ENCODE assay signal across 8 cellular contexts in genomic region chr1:61080408-61081134, GRCh38. TPM values are rescaled to one million over a fixed set of nuclear protein-coding genes. Genes with fewer than 3 reads are reported as not detected.
DNase-seq lines count a peak whose midpoint lies in the region; ATAC-seq, FAIRE-seq and TF ChIP-seq lines count a peak whose summit lies in the region.

No MANE protein-coding gene starts in this region.

- H3K4me1 ChIP-seq in HepG2 (ENCODE audit: insufficient read depth, low read length) (peaks cover 44% of the 10 kb centered on the region), transverse colon (peaks cover 27 to 64% (median 50%) of the 10 kb centered on the region in 4 donors)

- intact Hi-C loops in activated naive CD4-positive, alpha-beta T cell treated with anti-CD3 and anti-CD28 coated beads for 36 hours (cut with micrococcal nuclease): loop anchor here (1.0 kb wide), 1 partner anchor 239 kb away; no protein-coding TSS in a partner anchor
- intact Hi-C loops in HepG2 (cut with micrococcal nuclease; ENCODE audit: unreplicated experiment): loop anchor here (10.0 kb wide), 1 partner anchor 104 kb away; no protein-coding TSS in a partner anchor
- intact Hi-C loops in transverse colon (cut with DNase I; ENCODE audit: low total_unique reads): no loop called here

- H3K9me3 Mint-ChIP-seq in activated naive CD4-positive, alpha-beta T cell treated with anti-CD3 and anti-CD28 coated beads for 36 hours: no peaks in the 10 kb centered on the region
- no peaks in the 10 kb centered on the region for H3K9me3 Mint-ChIP-seq in activated naive CD4-positive, alpha-beta T cell treated with anti-CD3 and anti-CD28 coated beads, Interleukin-2, amount 50 U/mL, for 72 hours
- no peaks in the 10 kb centered on the region for H3K9me3 Mint-ChIP-seq in activated naive CD8-positive, alpha-beta T cell treated with anti-CD3 and anti-CD28 coated beads, Interleukin-2, amount 50 U/mL, for 24 hours

- H3K4me3 ChIP-seq in HepG2 (replicated peaks in 1 of 3; ENCODE audit: insufficient read depth in 1 of 3, low read depth in 2 of 3, low read length in 3 of 3): peak overlapping the region; percentile 83 to 96 (median 95); a peak in 5 of 6 replicates
- H3K4me3 ChIP-seq in transverse colon: peak overlapping the region in 3 of 4 donors; percentile 1 to 92 (median 13)

- H3K9ac ChIP-seq in HepG2 (ENCODE audit: insufficient read depth, low read depth, low read length): peak overlapping the region; percentile 72; the same call in 1 of the 2 replicates

- BruUV-seq in HepG2 (replicated peaks; lab: Mats Ljungman, UMichigan): no TSS peak

- H3K4me3 Mint-ChIP-seq in activated naive CD4-positive, alpha-beta T cell treated with anti-CD3 and anti-CD28 coated beads for 36 hours: peak overlapping the region; percentile 17
- H3K4me3 Mint-ChIP-seq in activated naive CD8-positive, alpha-beta T cell treated with anti-CD3 and anti-CD28 coated beads, Interleukin-2, amount 50 U/mL, for 24 hours: peak overlapping the region; percentile 22

- no peak for FAIRE-seq in HepG2 (lab: Jason Lieb, UNC)

- TF ChIP-seq POLR2A in HepG2 (IDR thresholded peaks at IDR 0.05; ENCODE audit: insufficient read depth in 1 of 2, low read depth in 2 of 2, low read length in 2 of 2) (no peak), transverse colon (IDR thresholded peaks at IDR 0.05) (no peak)

- H3K4me1 Mint-ChIP-seq in activated naive CD4-positive, alpha-beta T cell treated with anti-CD3 and anti-CD28 coated beads for 36 hours (ENCODE audit: low read depth): peaks cover 46% of the 10 kb centered on the region
- H3K4me1 Mint-ChIP-seq in activated naive CD8-positive, alpha-beta T cell treated with anti-CD3 and anti-CD28 coated beads, Interleukin-2, amount 50 U/mL, for 24 hours: peaks cover 58% of the 10 kb centered on the region

- H3K27ac Mint-ChIP-seq in activated naive CD4-positive, alpha-beta T cell treated with anti-CD3 and anti-CD28 coated beads for 36 hours: no peak overlapping the region
- peak overlapping the region in 1 of 2 donors; percentile 40 for H3K27ac Mint-ChIP-seq in activated naive CD4-positive, alpha-beta T cell treated with anti-CD3 and anti-CD28 coated beads, Interleukin-2, amount 50 U/mL, for 72 hours
- no peak overlapping the region for H3K27ac Mint-ChIP-seq in activated naive CD8-positive, alpha-beta T cell treated with anti-CD3 and anti-CD28 coated beads, Interleukin-2, amount 50 U/mL, for 24 hours

- no peak for ATAC-seq in activated naive CD4-positive, alpha-beta T cell treated with anti-CD3 and anti-CD28 coated beads, Interleukin-2, amount 50 U/mL, for 72 hours
- ATAC-seq in activated naive CD8-positive, alpha-beta T cell treated with anti-CD3 and anti-CD28 coated beads, Interleukin-2, amount 50 U/mL, for 24 hours: no peak
- no peak for ATAC-seq in HepG2

- peaks cover 19% of the 10 kb centered on the region for H3K27me3 Mint-ChIP-seq in activated naive CD4-positive, alpha-beta T cell treated with anti-CD3 and anti-CD28 coated beads for 36 hours (ENCODE audit: low read depth)
- H3K27me3 Mint-ChIP-seq in activated naive CD8-positive, alpha-beta T cell treated with anti-CD3 and anti-CD28 coated beads, Interleukin-2, amount 50 U/mL, for 24 hours: peaks cover 33% of the 10 kb centered on the region

- CTCF ChIA-PET in activated naive CD4-positive, alpha-beta T cell treated with anti-CD3 and anti-CD28 coated beads for 36 hours (lab: Charles Lee): interaction anchor here (0.6 to 1.3 kb wide), 3 partner anchors 30 to 656 kb away, joined by 3 to 5 read pairs (median 4); no protein-coding TSS in a partner anchor
- CTCF ChIA-PET in HepG2 (lab: Yijun Ruan, JAX; ENCODE audit: low intra/inter-chr PET ratio, low total read pairs): no interaction called here

- H3K27me3 ChIP-seq in HepG2 (ENCODE audit: control insufficient read depth in 1 of 2, insufficient read depth in 2 of 2, low read length in 2 of 2) (no peaks in the 10 kb centered on the region; a peak in 1 of 5 replicates), transverse colon (no peaks in the 10 kb centered on the region)

- no peaks in the 10 kb centered on the region for H3K36me3 Mint-ChIP-seq in activated naive CD4-positive, alpha-beta T cell treated with anti-CD3 and anti-CD28 coated beads for 36 hours (ENCODE audit: low read depth)
- peaks cover 0 to 7% of the 10 kb centered on the region in 2 donors for H3K36me3 Mint-ChIP-seq in activated naive CD4-positive, alpha-beta T cell treated with anti-CD3 and anti-CD28 coated beads, Interleukin-2, amount 50 U/mL, for 72 hours
- no peaks in the 10 kb centered on the region for H3K36me3 Mint-ChIP-seq in activated naive CD8-positive, alpha-beta T cell treated with anti-CD3 and anti-CD28 coated beads, Interleukin-2, amount 50 U/mL, for 24 hours (ENCODE audit: low read depth)

- no peak for TF ChIP-seq RAD21 in HepG2 (CRISPR knock-in tag; IDR thresholded peaks at IDR 0.05)

- peaks cover 46% of the 10 kb centered on the region for H3K79me2 ChIP-seq in HepG2 (ENCODE audit: insufficient read depth, low read length)

- no peak for TF ChIP-seq EP300 in HepG2 (IDR thresholded peaks at IDR 0.05; ENCODE audit: low read depth in 2 of 2, low read length in 2 of 2)
- no peak for TF ChIP-seq EP300 in HepG2 (CRISPR knock-in tag; IDR thresholded peaks at IDR 0.05; ENCODE audit: borderline replicate concordance)
- TF ChIP-seq EP300 in transverse colon (IDR thresholded peaks at IDR 0.05; ENCODE audit: low read depth): no peak

- no peak for TF ChIP-seq CTCF in HepG2 (CRISPR knock-in tag; IDR thresholded peaks at IDR 0.05)
- no peak for TF ChIP-seq CTCF in transverse colon (IDR thresholded peaks at IDR 0.05)

- DNase-seq in activated naive CD4-positive, alpha-beta T cell treated with anti-CD3 and anti-CD28 coated beads for 36 hours: no peak
- no peak for DNase-seq in activated naive CD4-positive, alpha-beta T cell treated with anti-CD3 and anti-CD28 coated beads, Interleukin-2, amount 50 U/mL, for 72 hours (ENCODE audit: low spot score in 2 of 2)
- no peak for DNase-seq in activated naive CD8-positive, alpha-beta T cell treated with anti-CD3 and anti-CD28 coated beads, Interleukin-2, amount 50 U/mL, for 24 hours
- DNase-seq in HepG2 (ENCODE audit: low spot score): no peak
- no peak for DNase-seq in transverse colon
- no peak for DNase-seq in AG08395 (ENCODE audit: low spot score)
- DNase-seq in midbrain (lab: John Stamatoyannopoulos, UW): no peak
- no peak for DNase-seq in cortex of kidney (lab: John Stamatoyannopoulos, UW)

- 46% methylated on average over 7 of the region's 7 CpGs for WGBS in HepG2 (ENCODE audit: low lambda C conversion rate)
- 12 to 33% methylated on average over 3 to 7 of the region's 7 CpGs for WGBS in transverse colon (ENCODE audit: low coverage in 1 of 2), 2 donors

- peaks cover 12% of the 10 kb centered on the region; the same call in 1 of the 2 replicates for H4K20me1 ChIP-seq in HepG2 (ENCODE audit: insufficient read depth, low read length)

- peak overlapping the region; percentile 22 for H2AFZ ChIP-seq in HepG2 (ENCODE audit: low read length)

- POLR2A ChIA-PET in HepG2 (lab: Yijun Ruan, JAX): no interaction called here

- H3K36me3 ChIP-seq in HepG2 (replicated peaks in 1 of 2; ENCODE audit: control insufficient read depth in 1 of 2, insufficient read depth in 2 of 2, low read length in 2 of 2) (no peaks in the 10 kb centered on the region), transverse colon (no peaks in the 10 kb centered on the region)

- in situ Hi-C loops in HepG2 (cut with HindIII; ENCODE audit: extremely low pct_ligation_motif_present, low pct_unique_long_range_greater_than_20kb): no loop called here
- in situ Hi-C loops in transverse colon (cut with MboI; ENCODE audit: low pct_ligation_motif_present in 1 of 4, low pct_unique_long_range_greater_than_20kb in 1 of 4, low sequenced_read_pairs in 3 of 4): no loop called here

- no peaks in the 10 kb centered on the region for H3K9me3 ChIP-seq in HepG2 (ENCODE audit: low read length)
- no peaks in the 10 kb centered on the region for H3K9me3 ChIP-seq in transverse colon

- H3K27ac ChIP-seq in HepG2 (ENCODE audit: extremely low read length, insufficient read depth, low read length) (peak overlapping the region; percentile 83), transverse colon (peak overlapping the region; percentile 93 to 96 (median 94))

- H3K4me2 ChIP-seq in HepG2 (ENCODE audit: low read depth, low read length): peak overlapping the region; percentile 78

RNA-seq across cellular contexts. Expression of gene NFIA, which starts 1.8 kb away (rescaled TPM):
- total RNA-seq in activated naive CD4-positive, alpha-beta T cell treated with anti-CD3 and anti-CD28 coated beads for 36 hours: 1 to 10 TPM in 1 of 2 experiments, under 1 TPM in 1; 0.98 to 1.1 TPM
- total RNA-seq in activated naive CD4-positive, alpha-beta T cell treated with anti-CD3 and anti-CD28 coated beads, Interleukin-2, amount 50 U/mL, for 72 hours: 1 to 10 TPM in 1 of 2 donors, under 1 TPM in 1; 0.88 to 3.1 TPM
- 14.8 and 28.5 TPM in 2 replicates for total RNA-seq in HepG2 (2016; rRNA removed; fragmentation: Illumina TruSeq; extraction: Trizol)
- total RNA-seq in HepG2 (2016; cell fraction: cytosol; rRNA removed; fragmentation: Illumina TruSeq; extraction: Trizol; ENCODE audit: low read depth): 8.1 and 8.4 TPM in 2 replicates
- 11.5 and 25.9 TPM in 2 replicates for total RNA-seq in HepG2 (2016; cell fraction: insoluble cytoplasmic fraction; rRNA removed; fragmentation: Illumina TruSeq; extraction: Trizol)
- total RNA-seq in HepG2 (2016; cell fraction: membrane; rRNA removed; fragmentation: Illumina TruSeq; extraction: Trizol): 7.4 and 7.5 TPM in 2 replicates
- 110 and 115 TPM in 2 replicates for total RNA-seq in HepG2 (2016; cell fraction: nucleus; rRNA removed; fragmentation: Illumina TruSeq; extraction: Trizol)
- 14.1 and 14.7 TPM in 2 replicates for polyA plus RNA-seq in HepG2 (2011; rRNA removed)
- 11.0 and 12.6 TPM in 2 replicates for polyA plus RNA-seq in HepG2 (2011; cell fraction: cytosol; rRNA removed)
- polyA plus RNA-seq in HepG2 (2011; cell fraction: nucleus; rRNA removed): 20.1 and 25.7 TPM in 2 replicates
- 4.5 and 5.7 TPM in 2 replicates for polyA plus RNA-seq in HepG2 (2012)
- polyA plus RNA-seq in HepG2 (2016; cell fraction: cytosol; fragmentation: Illumina TruSeq; extraction: Trizol; ENCODE audit: low read depth): 0.64 and 0.71 TPM in 2 replicates
- 11.5 and 13.5 TPM in 2 replicates for polyA plus RNA-seq in HepG2 (2016; cell fraction: insoluble cytoplasmic fraction; fragmentation: Illumina TruSeq; extraction: Trizol; ENCODE audit: low read depth)
- 3.0 and 3.1 TPM in 2 replicates for polyA plus RNA-seq in HepG2 (2016; cell fraction: membrane; fragmentation: Illumina TruSeq; extraction: Trizol; ENCODE audit: low read depth)
- polyA plus RNA-seq in HepG2 (2016; cell fraction: nucleus; fragmentation: Illumina TruSeq; extraction: Trizol; ENCODE audit: insufficient read depth, low read depth): 15.9 and 21.9 TPM in 2 replicates
- polyA minus RNA-seq in HepG2 (2011; rRNA and poly(A)+ RNA removed; ENCODE audit: low replicate concordance): 62.5 and 117 TPM in 2 replicates
- 18.3 and 19.2 TPM in 2 replicates for polyA minus RNA-seq in HepG2 (2011; cell fraction: cytosol; rRNA and poly(A)+ RNA removed)
- 167 and 202 TPM in 2 replicates for polyA minus RNA-seq in HepG2 (2011; cell fraction: nucleus; rRNA and poly(A)+ RNA removed)
- 10 to 100 TPM; 17.3 to 37.2 (median 29.8) TPM for total RNA-seq in transverse colon
